8 cellular contexts compared by ENCODE assay signal in genomic region chr5:177497011-177497296, GRCh38. TPM values are rescaled to one million over a fixed set of nuclear protein-coding genes. Genes with fewer than 3 reads are reported as not detected.
A peak's percentile ranks its signal among the peaks of the same experiment; 100 is the strongest.
DNase-seq lines count a peak whose midpoint lies in the region; ATAC-seq, FAIRE-seq and TF ChIP-seq lines count a peak whose summit lies in the region.

No MANE protein-coding gene starts in this region.

- SMC1A ChIA-PET in GM12878 (lab: Charles Lee; ENCODE audit: uncharacterized antibody, unreplicated experiment), result interaction anchor here (0.7 to 2.2 kb wide), 9 partner anchors 11 to 961 kb away, joined by 3 to 10 read pairs (median 4); no protein-coding TSS in a partner anchor

- TF ChIP-seq POLR2A in GM12878 (IDR thresholded peaks at IDR 0.05; ENCODE audit: low read depth, low read length) (no peak), upper lobe of left lung (IDR thresholded peaks at IDR 0.05) (no peak)

- H3K9me3 ChIP-seq in GM12878 (replicated peaks; ENCODE audit: control insufficient read depth, insufficient read depth, low read length), result no peaks in the 10 kb centered on the region
- H3K9me3 ChIP-seq in mesenchymal stem cell (ENCODE audit: control insufficient read depth, low read length), result no peaks in the 10 kb centered on the region
- H3K9me3 ChIP-seq in upper lobe of left lung, result no peaks in the 10 kb centered on the region

- peak overlapping the region; percentile 52 for H4K8ac ChIP-seq in mesenchymal stem cell (ENCODE audit: low read length)

- H3K4me1 Mint-ChIP-seq in activated T-cell treated with anti-CD3 and anti-CD28 coated beads, Interleukin-2, amount 50 U/mL, for 24 hours (ENCODE audit: low read depth), result peaks cover 51% of the 10 kb centered on the region

- H2BK120ac ChIP-seq in mesenchymal stem cell (ENCODE audit: low read depth, low read length), result peak overlapping the region; percentile 58

- H3K79me2 ChIP-seq in GM12878 (ENCODE audit: control insufficient read depth, insufficient read depth, low read length), result peaks cover 6% of the 10 kb centered on the region

- DNase-seq in activated T-cell treated with anti-CD3 and anti-CD28 coated beads, Interleukin-2, amount 50 U/mL, for 24 hours, result no peak
- no peak for DNase-seq in activated T-cell treated with anti-CD3 and anti-CD28 coated beads for 4 hours
- no peak for DNase-seq in GM12878 (ENCODE audit: low read depth, low spot score)
- no peak for DNase-seq in mesenchymal stem cell
- no peak for DNase-seq in upper lobe of left lung
- DNase-seq in RCC 7860 (ENCODE audit: low spot score), result no peak
- no peak for DNase-seq in left colon
- no peak for DNase-seq in NCI-H2081 (lab: John Stamatoyannopoulos, UW)

- no peak for FAIRE-seq in GM12878 (lab: Jason Lieb, UNC)
- FAIRE-seq in RCC 7860 (lab: Jason Lieb, UNC), result no peak

- H3K36me3 ChIP-seq in GM12878 (ENCODE audit: control insufficient read depth in 2 of 2, insufficient read depth in 2 of 2, low read length in 1 of 2) (peaks cover 0 to 2% of the 10 kb centered on the region in 2 experiments; a peak in 2 of 4 replicates), mesenchymal stem cell (ENCODE audit: control insufficient read depth in 1 of 2, insufficient read depth in 2 of 2, low read depth in 1 of 2, low read length in 2 of 2) (peaks cover 30 to 33% of the 10 kb centered on the region in 2 experiments), upper lobe of left lung (peaks cover 0 to 10% (median 5%) of the 10 kb centered on the region in 4 donors)

- H3K27me3 Mint-ChIP-seq in activated T-cell treated with anti-CD3 and anti-CD28 coated beads, Interleukin-2, amount 50 U/mL, for 24 hours, result peaks cover 16% of the 10 kb centered on the region

- H3K14ac ChIP-seq in mesenchymal stem cell (ENCODE audit: low read length in 2 of 2), result peak overlapping the region; percentile 76 to 84

- H2AFZ ChIP-seq in GM12878 (ENCODE audit: control insufficient read depth, low read depth, low read length), result no peak overlapping the region
- H2AFZ ChIP-seq in mesenchymal stem cell (ENCODE audit: low read depth, low read length), result no peak overlapping the region

- peaks cover 7% of the 10 kb centered on the region for H3K79me1 ChIP-seq in mesenchymal stem cell (replicated peaks; ENCODE audit: low read length, poor library complexity, severe bottlenecking)

- H3K4me1 ChIP-seq in GM12878 (ENCODE audit: control insufficient read depth, insufficient read depth, low read length) (peaks cover 39% of the 10 kb centered on the region), mesenchymal stem cell (ENCODE audit: control insufficient read depth, insufficient read depth, low read depth, low read length) (peaks cover 48% of the 10 kb centered on the region), upper lobe of left lung (peaks cover 49 to 67% (median 56%) of the 10 kb centered on the region in 4 donors)

- peak overlapping the region in 1 of 2 experiments; percentile 70 for H2BK12ac ChIP-seq in mesenchymal stem cell (ENCODE audit: low read length in 2 of 2)

- peaks cover 9% of the 10 kb centered on the region for H3K36me3 Mint-ChIP-seq in activated T-cell treated with anti-CD3 and anti-CD28 coated beads, Interleukin-2, amount 50 U/mL, for 24 hours (ENCODE audit: low read depth)

- intact Hi-C loops in GM12878 (cut with micrococcal nuclease; ENCODE audit: unreplicated experiment) (loop anchor here (1.0 kb wide), 1 partner anchor 40 kb away; no protein-coding TSS in a partner anchor), left colon (cut with DNase I, micrococcal nuclease) (no loop called here)

- H3K27me3 ChIP-seq in GM12878 (replicated peaks in 1 of 2; ENCODE audit: control insufficient read depth in 2 of 2, insufficient read depth in 2 of 2, low read length in 1 of 2), result no peaks in the 10 kb centered on the region; a peak in 1 of 4 replicates
- H3K27me3 ChIP-seq in mesenchymal stem cell (ENCODE audit: control insufficient read depth in 1 of 2, insufficient read depth in 1 of 2, low read length in 2 of 2), result no peaks in the 10 kb centered on the region
- no peaks in the 10 kb centered on the region for H3K27me3 ChIP-seq in upper lobe of left lung

- H3K23ac ChIP-seq in mesenchymal stem cell (ENCODE audit: low read length in 2 of 2), result peak overlapping the region in 1 of 2 experiments; percentile 78

- no peak overlapping the region for H2AK5ac ChIP-seq in mesenchymal stem cell (ENCODE audit: low read length, severe bottlenecking)

- no peaks in the 10 kb centered on the region for H4K20me1 ChIP-seq in GM12878 (ENCODE audit: control insufficient read depth, insufficient read depth)

- H3K4me3 Mint-ChIP-seq in activated T-cell treated with anti-CD3 and anti-CD28 coated beads, Interleukin-2, amount 50 U/mL, for 24 hours, result peak overlapping the region; percentile 80

- WGBS in GM12878 (ENCODE audit: insufficient coverage, insufficient replicate concordance, low lambda C conversion rate, missing lambda C conversion rate), result 3% methylated on average over 6 of the region's 11 CpGs
- WGBS in mesenchymal stem cell, result 2% methylated on average over 8 of the region's 11 CpGs
- WGBS in upper lobe of left lung, 2 donors, result 2% methylated on average over 9 of the region's 11 CpGs; no CpG with 5 or more reads in 1 of the 2 donors

- TF ChIP-seq CTCF in GM12878 (IDR thresholded peaks at IDR 0.05 in 2 of 3, conservative IDR thresholded peaks at IDR 0.05 in 1 of 3; ENCODE audit: control insufficient read depth in 2 of 3, extremely low read depth in 1 of 3, insufficient read depth in 1 of 3, low read depth in 3 of 3, low read length in 3 of 3) (no peak), upper lobe of left lung (IDR thresholded peaks at IDR 0.05) (no peak)

- H3K4me3 ChIP-seq in GM12878 (peak overlapping the region; percentile 86), mesenchymal stem cell (ENCODE audit: insufficient read depth in 1 of 2, low read depth in 1 of 2, low read length in 2 of 2) (peak overlapping the region; percentile 78 to 82), upper lobe of left lung (peak overlapping the region; percentile 71 to 93 (median 86))

- TF ChIP-seq EP300 in GM12878 (IDR thresholded peaks at IDR 0.05; ENCODE audit: borderline replicate concordance in 1 of 2, control insufficient read depth in 1 of 2, low read depth in 2 of 2, low read length in 2 of 2) (no peak), upper lobe of left lung (IDR thresholded peaks at IDR 0.05) (no peak)

- TF ChIP-seq RAD21 in GM12878 (IDR thresholded peaks at IDR 0.05; ENCODE audit: insufficient read depth, low read depth, low read length), result no peak

- CTCF ChIA-PET in GM12878 (lab: Yijun Ruan, JAX), result interaction anchor here (0.7 to 4.9 kb wide), 12 partner anchors 9 to 187 kb away, joined by 3 to 24 read pairs (median 5); partner anchors contain the start of genes DOK3 and F12

- H3K27ac ChIP-seq in GM12878 (ENCODE audit: control insufficient read depth, insufficient read depth) (peak overlapping the region; percentile 74), mesenchymal stem cell (ENCODE audit: low read length, poor library complexity, severe bottlenecking) (peak overlapping the region; percentile 99), upper lobe of left lung (peak overlapping the region; percentile 75 to 97 (median 86))

- H2BK15ac ChIP-seq in mesenchymal stem cell (ENCODE audit: low read depth, poor library complexity, severe bottlenecking), result peak overlapping the region; percentile 94

- in situ Hi-C loops in GM12878 (cut with MboI), result no loop called here

- no TSS peak for BruUV-seq in GM12878 (replicated peaks; lab: Mats Ljungman, UMichigan)

- no peak overlapping the region for H3K27ac Mint-ChIP-seq in activated T-cell treated with anti-CD3 and anti-CD28 coated beads, Interleukin-2, amount 50 U/mL, for 24 hours

- peak overlapping the region; percentile 30 for H4K91ac ChIP-seq in mesenchymal stem cell (ENCODE audit: low read length)

- ATAC-seq in GM12878, result no peak
- ATAC-seq in upper lobe of left lung (ENCODE audit: low FRiP score in 2 of 2), result no peak
- ATAC-seq in left colon, result no peak

- peak overlapping the region; percentile 89 to 96 for H3K18ac ChIP-seq in mesenchymal stem cell (ENCODE audit: low read depth in 1 of 2, low read length in 2 of 2)

- peak overlapping the region; percentile 79 to 87 for H3K4ac ChIP-seq in mesenchymal stem cell (ENCODE audit: low read depth in 1 of 2, low read length in 2 of 2)

- RAD21 ChIA-PET in GM12878 (lab: Charles Lee; ENCODE audit: unreplicated experiment), result interaction anchor here (0.7 to 1.8 kb wide), 9 partner anchors 11 to 108 kb away, joined by 3 to 17 read pairs (median 6); no protein-coding TSS in a partner anchor

- H3K9me3 Mint-ChIP-seq in activated T-cell treated with anti-CD3 and anti-CD28 coated beads, Interleukin-2, amount 50 U/mL, for 24 hours, result no peaks in the 10 kb centered on the region

- H2BK5ac ChIP-seq in mesenchymal stem cell (ENCODE audit: low read depth, low read length, poor library complexity, severe bottlenecking), result peak overlapping the region; percentile 94

- POLR2A ChIA-PET in GM12878 (lab: Charles Lee), result interaction anchor here (1.0 to 4.2 kb wide), 10 partner anchors 11 to 132 kb away, joined by 3 to 19 read pairs (median 4); partner anchors contain the start of genes DOK3 and GRK6

- peak overlapping the region; percentile 68; the same call in 1 of the 2 replicates for H3K9ac ChIP-seq in GM12878 (ENCODE audit: control insufficient read depth, insufficient read depth, low read length)
- peak overlapping the region; percentile 94 for H3K9ac ChIP-seq in mesenchymal stem cell (ENCODE audit: low read length)

- H3K4me2 ChIP-seq in GM12878 (ENCODE audit: control insufficient read depth, insufficient read depth), result peak overlapping the region; percentile 64
- H3K4me2 ChIP-seq in mesenchymal stem cell (ENCODE audit: low read length, poor library complexity, severe bottlenecking), result peak overlapping the region; percentile 33

RNA-seq across cellular contexts. Expression of gene PDLIM7, which starts 0.5 kb away (rescaled TPM):
- 37.7 and 45.6 TPM in 2 replicates for total RNA-seq in GM12878 (2013; cell fraction: nucleolus; rRNA removed)
- 15.5 and 18.2 TPM in 2 replicates for total RNA-seq in GM12878 (2014; rRNA removed)
- 6.2 and 7.6 TPM in 2 replicates for total RNA-seq in GM12878 (2014; rRNA removed; fragmentation: Illumina TruSeq; extraction: Trizol)
- total RNA-seq in GM12878 (2021), result 30.3 and 36.6 TPM in 2 replicates
- polyA plus RNA-seq in GM12878 (2011; ENCODE audit: low read depth), result 8.6 TPM
- polyA plus RNA-seq in GM12878 (2011; rRNA removed), result 10.2 and 23.1 TPM in 2 replicates
- polyA plus RNA-seq in GM12878 (2011; cell fraction: cytosol; rRNA removed), result 30.5 and 48.8 TPM in 2 replicates
- polyA plus RNA-seq in GM12878 (2011; cell fraction: nucleus; rRNA removed), result 173 and 211 TPM in 2 replicates
- polyA plus RNA-seq in GM12878 (2012), result 21.0 and 23.7 TPM in 2 replicates
- polyA plus RNA-seq in GM12878 (2014; fragmentation: Illumina TruSeq; extraction: Trizol), result 1.1 and 5.1 TPM in 2 replicates
- 1 to 10 TPM in 1 of 2 experiments, under 1 TPM in 1; 0.82 to 2.3 TPM for polyA plus RNA-seq in GM12878 (2014; fragmentation: Nextera tagmentation; extraction: Ambion mirVana)
- 33.3 and 47.9 TPM in 2 replicates for polyA plus RNA-seq in GM12878 (2014; rRNA removed)
- polyA plus RNA-seq in GM12878 (2016; fragmentation: Nextera tagmentation; extraction: Ambion mirVana), result 10 to 100 TPM; 35.3 to 35.8 TPM
- 15.1 and 21.8 TPM in 2 replicates for polyA minus RNA-seq in GM12878 (2011; rRNA and poly(A)+ RNA removed)
- 16.8 and 19.9 TPM in 2 replicates for polyA minus RNA-seq in GM12878 (2011; cell fraction: cytosol; rRNA and poly(A)+ RNA removed)
- 27.6 and 54.2 TPM in 2 replicates for polyA minus RNA-seq in GM12878 (2011; cell fraction: nucleus; rRNA and poly(A)+ RNA removed)
- polyA plus RNA-seq in mesenchymal stem cell (2013, experiment 1 of 2), result 221 TPM
- 213 TPM for polyA plus RNA-seq in mesenchymal stem cell (2013, experiment 2 of 2)
- 100 to 1,000 TPM in 1 of 6 donors, 10 to 100 TPM in 5; 32.0 to 142 (median 75.8) TPM for total RNA-seq in upper lobe of left lung
- 10 to 100 TPM; 12.1 to 56.5 TPM for total RNA-seq in left colon

RNA-seq across cellular contexts. Expression of gene DOK3, which starts 12.7 kb away (rescaled TPM):
- 146 and 175 TPM in 2 replicates for total RNA-seq in GM12878 (2013; cell fraction: nucleolus; rRNA removed)
- total RNA-seq in GM12878 (2014; rRNA removed) (48.8 and 52.6 TPM in 2 replicates), GM12878 (2014; rRNA removed; fragmentation: Illumina TruSeq; extraction: Trizol) (16.4 and 17.7 TPM in 2 replicates), GM12878 (2021) (95.3 and 107 TPM in 2 replicates), upper lobe of left lung (100 to 1,000 TPM in 1 of 6 donors, 10 to 100 TPM in 5; 17.4 to 113 (median 75.9) TPM), left colon (1 to 10 TPM; 4.1 to 8.9 TPM)
- polyA plus RNA-seq in GM12878 (2011; ENCODE audit: low read depth), result 36.3 TPM
- polyA plus RNA-seq in GM12878 (2011; rRNA removed) (26.3 and 51.5 TPM in 2 replicates), GM12878 (2014; fragmentation: Illumina TruSeq; extraction: Trizol) (42.7 and 47.0 TPM in 2 replicates), GM12878 (2014; fragmentation: Nextera tagmentation; extraction: Ambion mirVana) (1 to 10 TPM; 6.6 to 8.0 TPM), GM12878 (2014; rRNA removed) (89.0 and 112 TPM in 2 replicates), GM12878 (2016; fragmentation: Nextera tagmentation; extraction: Ambion mirVana) (10 to 100 TPM; 53.7 to 68.5 TPM)
- 68.7 and 85.6 TPM in 2 replicates for polyA plus RNA-seq in GM12878 (2011; cell fraction: cytosol; rRNA removed)
- polyA plus RNA-seq in GM12878 (2011; cell fraction: nucleus; rRNA removed), result 247 and 263 TPM in 2 replicates
- 84.1 and 86.7 TPM in 2 replicates for polyA plus RNA-seq in GM12878 (2012)
- polyA minus RNA-seq in GM12878 (2011; rRNA and poly(A)+ RNA removed), result 19.3 and 39.3 TPM in 2 replicates
- 25.3 and 28.3 TPM in 2 replicates for polyA minus RNA-seq in GM12878 (2011; cell fraction: cytosol; rRNA and poly(A)+ RNA removed)
- 35.3 and 49.6 TPM in 2 replicates for polyA minus RNA-seq in GM12878 (2011; cell fraction: nucleus; rRNA and poly(A)+ RNA removed)
- 1.3 TPM for polyA plus RNA-seq in mesenchymal stem cell (2013, experiment 1 of 2)
- polyA plus RNA-seq in mesenchymal stem cell (2013, experiment 2 of 2), result 1.4 TPM

RNA-seq across cellular contexts. Expression of gene DDX41, which starts 19.8 kb away (rescaled TPM):
- total RNA-seq in GM12878 (2013; cell fraction: nucleolus; rRNA removed), result 139 and 149 TPM in 2 replicates
- 184 and 215 TPM in 2 replicates for total RNA-seq in GM12878 (2014; rRNA removed)
- total RNA-seq in GM12878 (2014; rRNA removed; fragmentation: Illumina TruSeq; extraction: Trizol), result 56.3 and 59.3 TPM in 2 replicates
- total RNA-seq in GM12878 (2021), result 136 and 149 TPM in 2 replicates
- polyA plus RNA-seq in GM12878 (2011; ENCODE audit: low read depth), result 86.4 TPM
- 83.0 and 114 TPM in 2 replicates for polyA plus RNA-seq in GM12878 (2011; rRNA removed)
- polyA plus RNA-seq in GM12878 (2011; cell fraction: cytosol; rRNA removed), result 164 and 232 TPM in 2 replicates
- polyA plus RNA-seq in GM12878 (2011; cell fraction: nucleus; rRNA removed), result 533 and 587 TPM in 2 replicates
- polyA plus RNA-seq in GM12878 (2012), result 160 and 166 TPM in 2 replicates
- polyA plus RNA-seq in GM12878 (2014; fragmentation: Illumina TruSeq; extraction: Trizol), result 36.1 and 59.5 TPM in 2 replicates
- polyA plus RNA-seq in GM12878 (2014; fragmentation: Nextera tagmentation; extraction: Ambion mirVana), result 10 to 100 TPM; 32.7 to 67.6 TPM
- polyA plus RNA-seq in GM12878 (2014; rRNA removed), result 176 and 216 TPM in 2 replicates
- polyA plus RNA-seq in GM12878 (2016; fragmentation: Nextera tagmentation; extraction: Ambion mirVana), result 100 to 1,000 TPM in 1 of 2 experiments, 10 to 100 TPM in 1; 85.9 to 101 TPM
- 125 and 201 TPM in 2 replicates for polyA minus RNA-seq in GM12878 (2011; rRNA and poly(A)+ RNA removed)
- 40.6 and 85.2 TPM in 2 replicates for polyA minus RNA-seq in GM12878 (2011; cell fraction: cytosol; rRNA and poly(A)+ RNA removed)
- 141 and 184 TPM in 2 replicates for polyA minus RNA-seq in GM12878 (2011; cell fraction: nucleus; rRNA and poly(A)+ RNA removed)
- polyA plus RNA-seq in mesenchymal stem cell (2013, experiment 1 of 2), result 45.5 TPM
- 41.7 TPM for polyA plus RNA-seq in mesenchymal stem cell (2013, experiment 2 of 2)
- total RNA-seq in upper lobe of left lung, result 100 to 1,000 TPM in 2 of 6 donors, 10 to 100 TPM in 4; 82.0 to 150 (median 91.9) TPM
- total RNA-seq in left colon, result 10 to 100 TPM; 74.3 to 79.9 TPM

RNA-seq across cellular contexts. Expression of gene DBN1, which starts 23.5 kb away (rescaled TPM):
- total RNA-seq in GM12878 (2013; cell fraction: nucleolus; rRNA removed), result 33.1 and 35.4 TPM in 2 replicates
- 36.0 and 42.0 TPM in 2 replicates for total RNA-seq in GM12878 (2014; rRNA removed)
- 16.8 and 19.2 TPM in 2 replicates for total RNA-seq in GM12878 (2014; rRNA removed; fragmentation: Illumina TruSeq; extraction: Trizol)
- 75.4 and 81.0 TPM in 2 replicates for total RNA-seq in GM12878 (2021)
- polyA plus RNA-seq in GM12878 (2011; ENCODE audit: low read depth), result 8.1 TPM
- polyA plus RNA-seq in GM12878 (2011; rRNA removed), result 10.0 and 14.1 TPM in 2 replicates
- polyA plus RNA-seq in GM12878 (2011; cell fraction: cytosol; rRNA removed), result 12.3 and 18.9 TPM in 2 replicates
- 53.4 and 220 TPM in 2 replicates for polyA plus RNA-seq in GM12878 (2011; cell fraction: nucleus; rRNA removed)
- polyA plus RNA-seq in GM12878 (2012), result 13.9 and 24.5 TPM in 2 replicates
- polyA plus RNA-seq in GM12878 (2014; fragmentation: Illumina TruSeq; extraction: Trizol), result 3.2 and 15.9 TPM in 2 replicates
- under 1 TPM; 0.18 to 0.62 TPM for polyA plus RNA-seq in GM12878 (2014; fragmentation: Nextera tagmentation; extraction: Ambion mirVana)
- polyA plus RNA-seq in GM12878 (2014; rRNA removed), result 49.0 and 58.5 TPM in 2 replicates
- polyA plus RNA-seq in GM12878 (2016; fragmentation: Nextera tagmentation; extraction: Ambion mirVana), result 10 to 100 TPM; 36.5 to 38.0 TPM
- 12.5 and 16.2 TPM in 2 replicates for polyA minus RNA-seq in GM12878 (2011; rRNA and poly(A)+ RNA removed)
- 13.1 and 13.9 TPM in 2 replicates for polyA minus RNA-seq in GM12878 (2011; cell fraction: cytosol; rRNA and poly(A)+ RNA removed)
- polyA minus RNA-seq in GM12878 (2011; cell fraction: nucleus; rRNA and poly(A)+ RNA removed), result 11.1 and 35.8 TPM in 2 replicates
- polyA plus RNA-seq in mesenchymal stem cell (2013, experiment 1 of 2), result 149 TPM
- 150 TPM for polyA plus RNA-seq in mesenchymal stem cell (2013, experiment 2 of 2)
- 10 to 100 TPM; 17.0 to 55.6 (median 30.1) TPM for total RNA-seq in upper lobe of left lung
- total RNA-seq in left colon, result 10 to 100 TPM; 11.8 to 18.8 TPM

RNA-seq across cellular contexts. Expression of gene PRR7, which starts 50.3 kb away (rescaled TPM):
- 20.9 and 22.0 TPM in 2 replicates for total RNA-seq in GM12878 (2013; cell fraction: nucleolus; rRNA removed)
- total RNA-seq in GM12878 (2014; rRNA removed) (12.0 and 15.3 TPM in 2 replicates), GM12878 (2014; rRNA removed; fragmentation: Illumina TruSeq; extraction: Trizol) (0.40 and 0.60 TPM in 2 replicates), GM12878 (2021) (15.7 and 15.9 TPM in 2 replicates), upper lobe of left lung (1 to 10 TPM; 1.6 to 9.2 (median 3.4) TPM), left colon (1 to 10 TPM; 1.6 to 2.2 TPM)
- polyA plus RNA-seq in GM12878 (2011; ENCODE audit: low read depth), result 0.67 TPM
- polyA plus RNA-seq in GM12878 (2011; rRNA removed) (0.89 and 3.9 TPM in 2 replicates), GM12878 (2014; fragmentation: Illumina TruSeq; extraction: Trizol) (0.09 TPM in 1 of 2 replicates, not detected in the other), GM12878 (2014; fragmentation: Nextera tagmentation; extraction: Ambion mirVana) (not detected), GM12878 (2014; rRNA removed) (18.8 and 21.0 TPM in 2 replicates), GM12878 (2016; fragmentation: Nextera tagmentation; extraction: Ambion mirVana) (1 to 10 TPM; 4.6 TPM)
- polyA plus RNA-seq in GM12878 (2011; cell fraction: cytosol; rRNA removed), result 13.3 and 32.6 TPM in 2 replicates
- polyA plus RNA-seq in GM12878 (2011; cell fraction: nucleus; rRNA removed), result 26.2 and 34.2 TPM in 2 replicates
- polyA plus RNA-seq in GM12878 (2012), result 5.0 and 10.6 TPM in 2 replicates
- polyA minus RNA-seq in GM12878 (2011; rRNA and poly(A)+ RNA removed), result 0.44 and 2.4 TPM in 2 replicates
- polyA minus RNA-seq in GM12878 (2011; cell fraction: cytosol; rRNA and poly(A)+ RNA removed), result 5.6 and 7.6 TPM in 2 replicates
- polyA minus RNA-seq in GM12878 (2011; cell fraction: nucleus; rRNA and poly(A)+ RNA removed), result 6.2 and 11.8 TPM in 2 replicates
- 8.6 TPM for polyA plus RNA-seq in mesenchymal stem cell (2013, experiment 1 of 2)
- 7.8 TPM for polyA plus RNA-seq in mesenchymal stem cell (2013, experiment 2 of 2)
